Comparison of ENCODE assay signal across 24 cellular contexts in genomic region chr13:110062777-110063442, GRCh38.
DNase-seq lines count a peak whose midpoint lies in the region; ATAC-seq and TF ChIP-seq lines count a peak whose summit lies in the region.
"Had no signal": no experiment of that assay in that cellular context is flagged by ENCODE, and none has a peak within 500 bp of the region (broad histone marks: within the 10 kb centered on the region; RNA-seq: fewer than 3 reads in every experiment).

No MANE protein-coding gene starts in this region.

- 96% methylated on average over 7 of the region's 19 CpGs for WGBS in SK-N-SH (ENCODE audit: low lambda C conversion rate)
- 90% methylated on average over 19 of the region's 19 CpGs for WGBS in right cardiac atrium
- WGBS in psoas muscle, 3 donors, result 65 to 77% (median 70%) methylated on average over 19 of the region's 19 CpGs

- ATAC-seq in SK-N-SH treated with all-trans-retinoic acid at 6 μM for 48 hours (no peak), right cardiac atrium (peak in 1 of 2 donors; percentile 13), psoas muscle (peak; percentile 25 to 39 (median 36)), HG03432 (IDR thresholded peaks at IDR 0.05; ENCODE audit: unreplicated experiment) (no peak), HG03135 (IDR thresholded peaks at IDR 0.05; ENCODE audit: unreplicated experiment) (no peak)
- ATAC-seq: activated naive CD8-positive, alpha-beta T cell treated with anti-CD3 and anti-CD28 coated beads, Interleukin-2, amount 50 U/mL, for 24 hours; PC-3 had no signal

- H3K4me3 ChIP-seq in SK-N-SH (ENCODE audit: low read depth in 2 of 2, low read length in 1 of 2) (no peak overlapping the region), right cardiac atrium (ENCODE audit: low read length) (no peak overlapping the region), psoas muscle (no peak overlapping the region)
- H3K4me3 ChIP-seq: esophagus muscularis mucosa, ovary, tibial artery had no signal

- H3K9me2 ChIP-seq in SK-N-SH, result no peaks in the 10 kb centered on the region

- peak overlapping the region; percentile 1; the same call in 1 of the 2 replicates for H2AFZ ChIP-seq in SK-N-SH (ENCODE audit: low read depth)

- POLR2A ChIA-PET in SK-N-SH (lab: Yijun Ruan, JAX), result no interaction called here

- H4K20me1 ChIP-seq in SK-N-SH (ENCODE audit: insufficient read depth), result no peaks in the 10 kb centered on the region

- TF ChIP-seq CTCF in SK-N-SH (IDR thresholded peaks at IDR 0.05), result no peak
- TF ChIP-seq CTCF in psoas muscle (IDR thresholded peaks at IDR 0.05), result no peak

- DNase-seq in SK-N-SH (no peak), HK-2 (ENCODE audit: unreplicated experiment) (peak; percentile 22), right cardiac atrium (no peak), psoas muscle (no peak), amniotic stem cell (lab: John Stamatoyannopoulos, UW) (no peak)
- DNase-seq: activated CD4-positive, alpha-beta memory T cell treated with anti-CD3 and anti-CD28 coated beads for 36 hours; activated CD4-positive, alpha-beta T cell treated with anti-CD3 and anti-CD28 coated beads for 1 hour; activated CD8-positive, alpha-beta memory T cell treated with anti-CD3 and anti-CD28 coated beads, Interleukin-2, amount 50 U/mL, for 4 hours; activated naive CD4-positive, alpha-beta T cell; activated naive CD8-positive, alpha-beta T cell treated with anti-CD3 and anti-CD28 coated beads, Interleukin-2, amount 50 U/mL, for 24 hours; CD4-positive, alpha-beta T cell; NCI-H1417 treated with DMSO at 0.1 percent for 48 hours; NCI-H2107; NCI-H510A; ovary; stimulated activated CD8-positive, alpha-beta memory T cell treated with anti-CD3 and anti-CD28 coated beads, Interleukin-4, amount 100 ng/mL, for 48 hours; tibial artery had no signal

- H3K4me2 ChIP-seq in SK-N-SH, result no peak overlapping the region
- H3K4me2 ChIP-seq: KMS-11 had no signal

- H3K4me1 ChIP-seq in SK-N-SH (ENCODE audit: control insufficient read depth in 1 of 2, insufficient read depth in 2 of 2, low read depth in 1 of 2, low read length in 1 of 2) (no peaks in the 10 kb centered on the region), right cardiac atrium (ENCODE audit: control insufficient read depth, insufficient read depth, low read length) (peaks cover 4% of the 10 kb centered on the region), psoas muscle (peaks cover 8% of the 10 kb centered on the region)

- TF ChIP-seq EP300 in SK-N-SH (IDR thresholded peaks at IDR 0.05; ENCODE audit: borderline replicate concordance in 1 of 2, low read depth in 1 of 2, low read length in 1 of 2), result no peak

- intact Hi-C loops in right cardiac atrium (cut with DNase I) (no loop called here), psoas muscle (cut with DNase I) (no loop called here)

- H3F3A ChIP-seq in SK-N-SH (replicated peaks; ENCODE audit: insufficient read depth), result no peaks in the 10 kb centered on the region

- H3K27ac ChIP-seq in SK-N-SH (ENCODE audit: low read depth in 2 of 2, low read length in 1 of 2) (no peak overlapping the region), right cardiac atrium (ENCODE audit: low read length) (peak overlapping the region; percentile 13), psoas muscle (no peak overlapping the region)
- H3K27ac ChIP-seq: esophagus muscularis mucosa, HL-60, KMS-11, ovary, tibial artery had no signal

- no peaks in the 10 kb centered on the region for H3K36me3 ChIP-seq in SK-N-SH (replicated peaks in 1 of 2; ENCODE audit: control insufficient read depth in 1 of 2, insufficient read depth in 2 of 2, low read length in 1 of 2)
- H3K36me3 ChIP-seq in psoas muscle (ENCODE audit: insufficient read depth in 1 of 2, low read depth in 1 of 2), result no peaks in the 10 kb centered on the region
- H3K36me3 ChIP-seq: esophagus muscularis mucosa, ovary, tibial artery had no signal

- H3K27me3 ChIP-seq in SK-N-SH (ENCODE audit: insufficient read depth) (no peaks in the 10 kb centered on the region), right cardiac atrium (ENCODE audit: control insufficient read depth, insufficient read depth) (no peaks in the 10 kb centered on the region), psoas muscle (ENCODE audit: insufficient read depth in 3 of 3, low read length in 2 of 3) (no peaks in the 10 kb centered on the region)
- H3K27me3 ChIP-seq: esophagus muscularis mucosa, ovary, tibial artery had no signal

- CTCF ChIA-PET in SK-N-SH (lab: Yijun Ruan, JAX), result no interaction called here

- no peaks in the 10 kb centered on the region for H3K79me2 ChIP-seq in SK-N-SH (ENCODE audit: insufficient read depth)

- no peak for TF ChIP-seq RAD21 in SK-N-SH (IDR thresholded peaks at IDR 0.05; ENCODE audit: low read length)

- H3K9me3 ChIP-seq in SK-N-SH (no peaks in the 10 kb centered on the region), right cardiac atrium (ENCODE audit: control insufficient read depth, low read length) (no peaks in the 10 kb centered on the region), psoas muscle (no peaks in the 10 kb centered on the region)
- H3K9me3 ChIP-seq: esophagus muscularis mucosa, ovary, tibial artery had no signal

- no peak overlapping the region for H3K9ac ChIP-seq in SK-N-SH
- H3K9ac ChIP-seq: KMS-11 had no signal

TF ChIP-seq in SK-N-SH, 30 proteins besides CTCF, POLR2A, EP300 and RAD21 (continues in another document):
- no peak for TF ChIP-seq RCOR1 (IDR thresholded peaks at IDR 0.05; ENCODE audit: low read length)
- no peak for TF ChIP-seq USF1 (IDR thresholded peaks at IDR 0.05; ENCODE audit: borderline replicate concordance, low read depth)
- no peak for TF ChIP-seq GABPA (IDR thresholded peaks at IDR 0.05; ENCODE audit: low read depth)
- TF ChIP-seq MEF2A (IDR thresholded peaks at IDR 0.05; ENCODE audit: borderline replicate concordance, low read depth), result no peak
- TF ChIP-seq RFX5 (IDR thresholded peaks at IDR 0.05; ENCODE audit: low read length), result no peak

TF ChIP-seq in SK-N-SH treated with all-trans-retinoic acid at 6 μM for 48 hours, 23 proteins besides CTCF, POLR2A, EP300 and RAD21 (continues in another document):
- TF ChIP-seq ZFP30 (CRISPR knock-in tag; IDR thresholded peaks at IDR 0.05) (no peak), TCF4 (CRISPR knock-in tag; IDR thresholded peaks at IDR 0.05; ENCODE audit: borderline replicate concordance) (no peak), ZFP3 (CRISPR knock-in tag; IDR thresholded peaks at IDR 0.05) (no peak), PPARA (CRISPR knock-in tag; IDR thresholded peaks at IDR 0.05; ENCODE audit: borderline replicate concordance) (no peak), ZNF70 (CRISPR knock-in tag; IDR thresholded peaks at IDR 0.05) (no peak), ISL1 (CRISPR knock-in tag; IDR thresholded peaks at IDR 0.05) (no peak), RARB (CRISPR knock-in tag; IDR thresholded peaks at IDR 0.05) (no peak), ARNTL (CRISPR knock-in tag; IDR thresholded peaks at IDR 0.05; ENCODE audit: borderline replicate concordance, low read depth) (no peak), PATZ1 (CRISPR knock-in tag; IDR thresholded peaks at IDR 0.05; ENCODE audit: borderline replicate concordance) (no peak), TOX (CRISPR knock-in tag; IDR thresholded peaks at IDR 0.05; ENCODE audit: borderline replicate concordance) (no peak), CSDC2 (CRISPR knock-in tag; IDR thresholded peaks at IDR 0.05) (no peak), TSHZ2 (CRISPR knock-in tag; IDR thresholded peaks at IDR 0.05) (no peak)

Comparison
In these comparisons a context has a peak if more than half of its experiments do, and no peak if none do; other contexts are left out.
1. ATAC-seq: peak in psoas muscle (4 of 4); none in SK-N-SH treated with all-trans-retinoic acid at 6 μM for 48 hours (single experiment), HG03432 (single experiment) and HG03135 (single experiment).